2 cellular contexts compared by ENCODE assay signal in genomic region chr10:102402512-102402896, GRCh38.
TF ChIP-seq lines count a peak whose summit lies in the region.

No MANE protein-coding gene starts in this region.

TF ChIP-seq in HEK293, 187 proteins besides CTCF, POLR2A, EP300 and RAD21:
- no peak for TF ChIP-seq ZBTB17 (tag by site-specific recombination; IDR thresholded peaks at IDR 0.05)
- TF ChIP-seq ZFHX2 (tag by site-specific recombination; conservative IDR thresholded peaks at IDR 0.05): peak; percentile 24
TF ChIP-seq in HEK293: peak in this region for 1.

TF ChIP-seq in SK-N-SH, 30 proteins besides CTCF, POLR2A, EP300 and RAD21:
- TF ChIP-seq CHD2 (IDR thresholded peaks at IDR 0.05; ENCODE audit: low read length, partially characterized antibody): no peak
- no peak for TF ChIP-seq NFIC (IDR thresholded peaks at IDR 0.05; ENCODE audit: borderline replicate concordance)
- TF ChIP-seq RFX5 (IDR thresholded peaks at IDR 0.05; ENCODE audit: low read length): no peak
- no peak for TF ChIP-seq FOXM1 (IDR thresholded peaks at IDR 0.05; ENCODE audit: low read depth)
- TF ChIP-seq RCOR1 (IDR thresholded peaks at IDR 0.05; ENCODE audit: low read length): no peak
- TF ChIP-seq NRF1 (IDR thresholded peaks at IDR 0.05; ENCODE audit: low read depth, low read length): no peak
- TF ChIP-seq, protein P1, sequence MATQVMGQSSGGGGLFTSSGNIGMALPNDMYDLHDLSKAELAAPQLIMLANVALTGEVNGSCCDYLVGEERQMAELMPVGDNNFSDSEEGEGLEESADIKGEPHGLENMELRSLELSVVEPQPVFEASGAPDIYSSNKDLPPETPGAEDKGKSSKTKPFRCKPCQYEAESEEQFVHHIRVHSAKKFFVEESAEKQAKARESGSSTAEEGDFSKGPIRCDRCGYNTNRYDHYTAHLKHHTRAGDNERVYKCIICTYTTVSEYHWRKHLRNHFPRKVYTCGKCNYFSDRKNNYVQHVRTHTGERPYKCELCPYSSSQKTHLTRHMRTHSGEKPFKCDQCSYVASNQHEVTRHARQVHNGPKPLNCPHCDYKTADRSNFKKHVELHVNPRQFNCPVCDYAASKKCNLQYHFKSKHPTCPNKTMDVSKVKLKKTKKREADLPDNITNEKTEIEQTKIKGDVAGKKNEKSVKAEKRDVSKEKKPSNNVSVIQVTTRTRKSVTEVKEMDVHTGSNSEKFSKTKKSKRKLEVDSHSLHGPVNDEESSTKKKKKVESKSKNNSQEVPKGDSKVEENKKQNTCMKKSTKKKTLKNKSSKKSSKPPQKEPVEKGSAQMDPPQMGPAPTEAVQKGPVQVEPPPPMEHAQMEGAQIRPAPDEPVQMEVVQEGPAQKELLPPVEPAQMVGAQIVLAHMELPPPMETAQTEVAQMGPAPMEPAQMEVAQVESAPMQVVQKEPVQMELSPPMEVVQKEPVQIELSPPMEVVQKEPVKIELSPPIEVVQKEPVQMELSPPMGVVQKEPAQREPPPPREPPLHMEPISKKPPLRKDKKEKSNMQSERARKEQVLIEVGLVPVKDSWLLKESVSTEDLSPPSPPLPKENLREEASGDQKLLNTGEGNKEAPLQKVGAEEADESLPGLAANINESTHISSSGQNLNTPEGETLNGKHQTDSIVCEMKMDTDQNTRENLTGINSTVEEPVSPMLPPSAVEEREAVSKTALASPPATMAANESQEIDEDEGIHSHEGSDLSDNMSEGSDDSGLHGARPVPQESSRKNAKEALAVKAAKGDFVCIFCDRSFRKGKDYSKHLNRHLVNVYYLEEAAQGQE (IDR thresholded peaks at IDR 0.05; ENCODE audit: low read depth, low read length): no peak
- no peak for TF ChIP-seq USF2 (IDR thresholded peaks at IDR 0.05; ENCODE audit: borderline replicate concordance, low read depth, low read length)
- no peak for TF ChIP-seq FOXJ3 (CRISPR knock-in tag; IDR thresholded peaks at IDR 0.05)
- no peak for TF ChIP-seq GATA2 (CRISPR knock-in tag; IDR thresholded peaks at IDR 0.05)
